ENCODE assay signal across 9 cellular contexts in the genomic region with DNA sequence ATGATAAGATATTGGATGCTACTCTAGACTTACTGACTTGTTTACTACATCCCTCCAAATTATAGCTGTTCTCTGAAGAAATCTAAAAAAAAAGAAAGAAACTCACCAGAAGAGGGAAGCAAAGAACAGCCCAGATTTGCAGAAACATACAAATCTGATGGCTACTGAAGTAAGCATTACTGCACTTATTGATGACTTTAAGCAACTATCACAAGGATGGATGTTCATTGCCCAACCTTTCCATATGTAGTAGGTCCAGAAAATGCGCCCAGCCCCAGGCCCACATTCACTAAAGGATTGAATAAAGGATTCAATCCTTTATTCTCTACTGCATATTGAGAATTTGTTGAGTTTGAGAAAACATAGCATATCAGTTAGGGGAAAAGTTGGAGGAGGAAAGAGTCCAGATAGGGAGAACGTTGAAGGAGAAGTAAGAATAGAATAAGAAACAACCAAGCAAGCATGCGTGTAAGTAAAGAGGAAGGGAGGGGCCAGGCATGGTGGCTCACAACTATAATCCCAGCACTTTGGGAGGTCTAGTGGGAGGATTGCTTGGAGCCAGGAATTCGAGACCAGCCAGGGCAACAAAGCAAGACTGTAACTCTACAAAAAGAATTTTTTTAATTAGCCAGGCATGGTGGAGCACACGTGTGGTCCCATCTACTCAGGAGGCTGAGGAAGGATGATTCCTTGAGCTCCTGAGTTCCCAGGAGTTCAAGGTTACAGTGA.
DNase-seq lines count a peak whose midpoint lies in the region; ATAC-seq and FAIRE-seq lines count a peak whose summit lies in the region.
"Had no signal": no experiment of that assay in that cellular context is flagged by ENCODE, and none has a peak within 500 bp of the region (broad histone marks: within the 10 kb centered on the region; RNA-seq: fewer than 3 reads in every experiment).

No MANE protein-coding gene starts in this region.

- no peaks in the 10 kb centered on the region for H3K27me3 ChIP-seq in BLaER1 treated with 17β-estradiol and CSF1 and Interleukin-3, amounts not matched to agents 10 nM and 100 nM

- peak; percentile 36 for DNase-seq in RCC 7860 (ENCODE audit: low spot score)
- peak; percentile 27 for DNase-seq in epidermal melanocyte (ENCODE audit: insufficient read length, low spot score)
- peak; percentile 75 for DNase-seq in pons (ENCODE audit: low spot score)
- DNase-seq in activated gamma-delta T cell treated with Interleukin-2 at 50 U/mL for 16 hours: no peak

- no peaks in the 10 kb centered on the region for H4K20me1 ChIP-seq in BLaER1 treated with 17β-estradiol and CSF1 and Interleukin-3, amounts not matched to agents 10 nM and 100 nM

- H3K4me2 ChIP-seq in BLaER1 treated with 17β-estradiol and CSF1 and Interleukin-3, amounts not matched to agents 10 nM and 100 nM: peak overlapping the region in 5 of 11 experiments; percentile 37 to 85 (median 68); a peak in 10 of 22 replicates

- no peak overlapping the region for H3K4me3 ChIP-seq in BLaER1 treated with 17β-estradiol and CSF1 and Interleukin-3, amounts not matched to agents 10 nM and 100 nM
- H3K4me3 ChIP-seq: SK-N-MC had no signal

- H3K4me1 ChIP-seq in BLaER1 treated with 17β-estradiol and CSF1 and Interleukin-3, amounts not matched to agents 10 nM and 100 nM: peaks cover 28 to 67% (median 43%) of the 10 kb centered on the region in 10 experiments

- no peaks in the 10 kb centered on the region for H3K36me3 ChIP-seq in BLaER1 treated with 17β-estradiol and CSF1 and Interleukin-3, amounts not matched to agents 10 nM and 100 nM

- ATAC-seq in GM18519 (IDR thresholded peaks at IDR 0.05; ENCODE audit: low FRiP score, unreplicated experiment): peak; percentile 72
- peak; percentile 72 for ATAC-seq in HG03064 (IDR thresholded peaks at IDR 0.05; ENCODE audit: low read depth, unreplicated experiment)
- no peak for ATAC-seq in HG03439 (IDR thresholded peaks at IDR 0.05; ENCODE audit: unreplicated experiment)

- peak overlapping the region in 2 of 11 experiments; percentile 9 to 39; a peak in 2 of 22 replicates for H3K9ac ChIP-seq in BLaER1 treated with 17β-estradiol and CSF1 and Interleukin-3, amounts not matched to agents 10 nM and 100 nM

- H3K27ac ChIP-seq in BLaER1 treated with 17β-estradiol and CSF1 and Interleukin-3, amounts not matched to agents 10 nM and 100 nM: peak overlapping the region in 6 of 11 experiments; percentile 21 to 86 (median 81); a peak in 10 of 22 replicates
- H3K27ac ChIP-seq: SK-N-MC had no signal

- peak; percentile 5 for FAIRE-seq in RCC 7860 (lab: Jason Lieb, UNC)

- peaks cover 8 to 18% (median 11%) of the 10 kb centered on the region in 11 experiments; a peak in 17 of 22 replicates for H3K9me3 ChIP-seq in BLaER1 treated with 17β-estradiol and CSF1 and Interleukin-3, amounts not matched to agents 10 nM and 100 nM (replicated peaks in 1 of 11)
